In the genomic region with DNA sequence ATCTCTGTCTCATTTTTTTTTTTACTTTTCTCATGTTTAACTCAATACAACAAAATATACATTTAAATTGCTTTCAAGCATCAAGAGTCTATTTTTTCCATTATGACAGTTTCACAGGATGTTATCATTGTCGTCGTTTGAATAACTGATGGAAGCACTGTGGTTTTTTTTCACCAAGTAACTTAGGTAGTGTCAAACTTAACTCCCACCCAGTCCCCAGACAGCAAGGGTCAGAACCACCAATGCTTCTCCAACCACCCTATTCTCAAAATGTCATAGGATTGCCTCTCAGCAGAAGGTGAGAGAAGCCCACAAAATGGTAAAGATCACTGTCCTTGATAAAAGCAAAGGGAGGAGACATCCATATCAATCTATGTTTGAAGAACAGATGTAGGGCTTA, we compare ENCODE assay signal across 19 cellular contexts.
"Had no signal": no experiment of that assay in that cellular context is flagged by ENCODE, and none has a peak within 500 bp of the region (broad histone marks: within the 10 kb centered on the region; RNA-seq: fewer than 3 reads in every experiment).

No MANE protein-coding gene starts in this region.

- ATAC-seq: HepG2, K562 had no signal

- DNase-seq: IMR-90, Kasumi-1, NCI-H1092 treated with DMSO at 0.1 percent for 48 hours, NCI-H1436, NCI-H187, NCI-H2029, NCI-H2081 treated with DMSO at 0.1 percent for 48 hours, NCI-H2171, NCI-H226, NCI-H446, NCI-H510A, NCI-H524 treated with DMSO at 0.1 percent for 48 hours, NCI-H69, NCI-H774, Right ventricle myocardium superior, RPMI8226, SIG-M5 had no signal
